In the genomic region with DNA sequence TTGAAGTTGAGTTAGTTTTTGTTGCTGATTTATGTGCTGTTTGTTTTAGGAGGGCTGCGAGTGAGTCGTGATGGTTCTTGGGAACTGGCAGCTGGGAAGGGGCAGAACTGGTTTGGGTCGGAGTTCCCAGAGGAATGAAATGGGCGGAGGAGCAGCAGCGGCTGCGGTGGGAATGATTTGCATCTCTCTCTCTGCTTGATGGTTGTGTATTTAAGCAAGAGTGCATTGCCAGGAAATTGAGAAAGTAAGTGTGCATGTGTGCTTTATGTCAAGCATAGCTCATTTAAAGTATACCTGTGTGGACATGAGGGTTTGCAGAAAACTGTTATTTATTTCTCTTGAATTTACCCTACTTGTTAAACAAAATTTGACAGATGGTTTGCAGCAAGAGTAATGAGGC, we compare ENCODE assay signal across 15 cellular contexts.
DNase-seq lines count a peak whose midpoint lies in the region; FAIRE-seq and TF ChIP-seq lines count a peak whose summit lies in the region.
"Had no signal": no experiment of that assay in that cellular context is flagged by ENCODE, and none has a peak within 500 bp of the region (broad histone marks: within the 10 kb centered on the region; RNA-seq: fewer than 3 reads in every experiment).

No MANE protein-coding gene starts in this region.

- intact Hi-C loops in kidney (cut with DNase I) (no loop called here), transverse colon (cut with DNase I; ENCODE audit: low total_unique reads) (no loop called here)

- H3K36me3 ChIP-seq in kidney (ENCODE audit: control insufficient read depth in 1 of 2, insufficient read depth in 2 of 2, low read length in 2 of 2) (no peaks in the 10 kb centered on the region), transverse colon (no peaks in the 10 kb centered on the region)
- H3K36me3 ChIP-seq: esophagus squamous epithelium had no signal

- H3K4me1 ChIP-seq in kidney (ENCODE audit: control insufficient read depth in 1 of 2, insufficient read depth in 1 of 2, low read depth in 1 of 2, low read length in 2 of 2) (peaks cover 2 to 4% of the 10 kb centered on the region in 2 donors), transverse colon (peaks cover 0 to 33% (median 14%) of the 10 kb centered on the region in 4 donors)

- DNase-seq in NCI-H146 (lab: John Stamatoyannopoulos, UW) (peak; percentile 8), NCI-H146 treated with DMSO at 0.1 percent for 48 hours (lab: John Stamatoyannopoulos, UW; ENCODE audit: unreplicated experiment) (no peak), kidney (peak; percentile 71), transverse colon (no peak), EL (no peak), kidney tubule cell (ENCODE audit: low spot score) (no peak)
- DNase-seq in stimulated activated CD4-positive, alpha-beta T cell treated with anti-CD3 and anti-CD28 coated beads, Interleukin-4, amount 100 ng/mL, for 1 hour: no peak
- DNase-seq: activated CD4-positive, alpha-beta T cell treated with anti-CD3 and anti-CD28 coated beads for 1 hour; central memory CD4-positive, alpha-beta T cell; esophagus squamous epithelium; nucleus accumbens; stimulated activated CD4-positive, alpha-beta T cell treated with anti-CD3 and anti-CD28 coated beads, Interleukin-4, amount 100 ng/mL, for 24 hours had no signal

- no peak for FAIRE-seq in kidney (lab: Jason Lieb, UNC)
- FAIRE-seq: A549 had no signal

- H3K4me3 ChIP-seq in kidney (ENCODE audit: low read length in 2 of 2) (no peak overlapping the region), transverse colon (no peak overlapping the region)
- H3K4me3 ChIP-seq: A549, esophagus squamous epithelium had no signal

- peak overlapping the region; percentile 67 for H3K27ac ChIP-seq in VCaP
- no peak overlapping the region for H3K27ac ChIP-seq in kidney (ENCODE audit: low read depth in 2 of 2, low read length in 2 of 2)
- H3K27ac ChIP-seq in transverse colon: peak overlapping the region in 3 of 4 donors; percentile 21 to 41 (median 36)
- H3K27ac ChIP-seq: A549, esophagus squamous epithelium, KMS-11 had no signal

- TF ChIP-seq POLR2A in transverse colon (IDR thresholded peaks at IDR 0.05): no peak

- no peaks in the 10 kb centered on the region for H3K27me3 ChIP-seq in transverse colon

- 31 to 46% methylated on average over 6 of the region's 6 CpGs for WGBS in transverse colon (ENCODE audit: low coverage in 1 of 2), 2 donors

- TF ChIP-seq CTCF in VCaP (conservative IDR thresholded peaks at IDR 0.05): no peak
- TF ChIP-seq CTCF in kidney (IDR thresholded peaks at IDR 0.05; ENCODE audit: borderline replicate concordance, extremely low read depth, insufficient read depth): no peak
- no peak for TF ChIP-seq CTCF in transverse colon (IDR thresholded peaks at IDR 0.05)

- H3K9me3 ChIP-seq in kidney (ENCODE audit: control insufficient read depth in 1 of 2, low read length in 2 of 2) (no peaks in the 10 kb centered on the region), transverse colon (no peaks in the 10 kb centered on the region)
- H3K9me3 ChIP-seq: esophagus squamous epithelium had no signal

- no peak for TF ChIP-seq EP300 in transverse colon (IDR thresholded peaks at IDR 0.05; ENCODE audit: low read depth)

- no peak overlapping the region for H3K9ac ChIP-seq in kidney (ENCODE audit: low read length in 2 of 2)
- H3K9ac ChIP-seq: KMS-11 had no signal

- in situ Hi-C loops in transverse colon (cut with MboI; ENCODE audit: low pct_ligation_motif_present in 1 of 4, low pct_unique_long_range_greater_than_20kb in 1 of 4, low sequenced_read_pairs in 3 of 4): no loop called here

Comparison
In these comparisons a context has a peak if more than half of its experiments do, and no peak if none do; other contexts are left out.
1. DNase-seq: peak in NCI-H146 (single experiment) and kidney (single experiment); none in NCI-H146 treated with DMSO at 0.1 percent for 48 hours (single experiment), transverse colon (single experiment), EL (single experiment), kidney tubule cell (single experiment) and stimulated activated CD4-positive, alpha-beta T cell treated with anti-CD3 and anti-CD28 coated beads, Interleukin-4, amount 100 ng/mL, for 1 hour (single experiment).
2. H3K27ac ChIP-seq: peak in VCaP (single experiment) and transverse colon (3 of 4); none in kidney (0 of 2).